ENCODE assay signal across 7 cellular contexts in the genomic region with DNA sequence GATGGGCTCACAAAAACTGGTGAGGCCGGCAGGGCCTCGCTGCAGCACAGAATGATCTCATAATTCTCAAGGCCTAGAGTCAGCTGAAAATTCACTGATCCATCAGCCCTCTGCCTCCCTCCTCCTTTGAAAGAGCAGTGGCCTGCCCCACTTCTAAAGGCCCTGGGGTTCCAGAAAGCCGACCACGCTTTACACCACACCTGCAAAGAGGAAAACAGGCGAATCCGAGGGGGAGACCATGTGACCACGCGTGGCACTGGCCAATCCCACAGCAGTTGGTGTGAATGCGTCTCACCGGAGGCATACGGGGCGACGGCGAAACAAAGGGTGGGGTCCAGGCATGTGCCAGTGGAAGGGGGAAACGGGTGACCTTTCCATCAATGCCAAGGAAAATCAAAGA.
A peak's percentile ranks its signal among the peaks of the same experiment; 100 is the strongest.
DNase-seq lines count a peak whose midpoint lies in the region; ATAC-seq and TF ChIP-seq lines count a peak whose summit lies in the region.
"Not testable (repeated sequence)": the region's sequence is repeated elsewhere in the genome, so short reads cannot be mapped to it uniquely, and the experiment has no call there.

No MANE protein-coding gene starts in this region.

- H3K27ac Mint-ChIP-seq in brain, result peak overlapping the region in 4 of 5 experiments; percentile 81 to 98 (median 92)
- peak overlapping the region; percentile 89 for H3K27ac Mint-ChIP-seq in mesothelial cell of epicardium

- H3K4me3 ChIP-seq in NB4 (ENCODE audit: low read depth, low read length), result peak overlapping the region; percentile 47
- H3K4me3 ChIP-seq in gastroesophageal sphincter, result peak overlapping the region; percentile 44 to 53
- H3K4me3 ChIP-seq in skin epidermis, result peak overlapping the region in 5 of 7 experiments; percentile 18 to 30 (median 23)

- not testable (repeated sequence) for H3K9me3 Mint-ChIP-seq in brain, mesothelial cell of epicardium

- TF ChIP-seq POLR2A in NB4 (IDR thresholded peaks at IDR 0.05; ENCODE audit: extremely low read depth, insufficient read length); gastroesophageal sphincter (IDR thresholded peaks at IDR 0.05): not testable (repeated sequence)

- WGBS in gastroesophageal sphincter (ENCODE audit: low coverage in 1 of 2), 2 donors, result no CpG with 5 or more reads among the region's 15 CpGs

- DNase-seq in NB4 (ENCODE audit: low read depth), result not testable (repeated sequence)
- DNase-seq in activated CD8-positive, alpha-beta memory T cell treated with anti-CD3 and anti-CD28 coated beads, Interleukin-2, amount 50 U/mL, for 4 hours, result peak; percentile 16
- peak in 1 of 2 experiments; percentile 41 for DNase-seq in mesothelial cell of epicardium (ENCODE audit: low spot score in 2 of 2, unreplicated experiment in 2 of 2)

- peak overlapping the region in 3 of 4 donors; percentile 63 to 74 (median 66) for H3K27ac ChIP-seq in gastroesophageal sphincter
- not testable (repeated sequence) for H3K27ac ChIP-seq in skin epidermis

- not testable (repeated sequence) for TF ChIP-seq EP300 in gastroesophageal sphincter (IDR thresholded peaks at IDR 0.05)

- not testable (repeated sequence) for H3K36me3 ChIP-seq in gastroesophageal sphincter

- not testable (repeated sequence) for H3K4me1 Mint-ChIP-seq in brain, mesothelial cell of epicardium

- ATAC-seq in GM18867 (IDR thresholded peaks at IDR 0.05; ENCODE audit: unreplicated experiment), result peak; percentile 32
- not testable (repeated sequence) for ATAC-seq in gastroesophageal sphincter

- H3K4me1 ChIP-seq in gastroesophageal sphincter, result not testable (repeated sequence)

- not testable (repeated sequence) for H3K27me3 ChIP-seq in gastroesophageal sphincter

- H3K9me3 ChIP-seq in gastroesophageal sphincter, result not testable (repeated sequence)

- not testable (repeated sequence) for H3K36me3 Mint-ChIP-seq in brain, mesothelial cell of epicardium

- H3K4me3 Mint-ChIP-seq in brain, result peak overlapping the region; percentile 70 to 98 (median 91)
- H3K4me3 Mint-ChIP-seq in mesothelial cell of epicardium, result peak overlapping the region; percentile 72

- not testable (repeated sequence) for H3K27me3 Mint-ChIP-seq in brain; mesothelial cell of epicardium (ENCODE audit: low read depth)

- not testable (repeated sequence) for TF ChIP-seq CTCF in NB4 (IDR thresholded peaks at IDR 0.05; ENCODE audit: low read depth, low read length); brain (conservative IDR thresholded peaks at IDR 0.05); gastroesophageal sphincter (IDR thresholded peaks at IDR 0.05); mesothelial cell of epicardium (IDR thresholded peaks at IDR 0.05; ENCODE audit: unreplicated experiment)
